ENCODE assay signal across 19 cellular contexts in the genomic region with DNA sequence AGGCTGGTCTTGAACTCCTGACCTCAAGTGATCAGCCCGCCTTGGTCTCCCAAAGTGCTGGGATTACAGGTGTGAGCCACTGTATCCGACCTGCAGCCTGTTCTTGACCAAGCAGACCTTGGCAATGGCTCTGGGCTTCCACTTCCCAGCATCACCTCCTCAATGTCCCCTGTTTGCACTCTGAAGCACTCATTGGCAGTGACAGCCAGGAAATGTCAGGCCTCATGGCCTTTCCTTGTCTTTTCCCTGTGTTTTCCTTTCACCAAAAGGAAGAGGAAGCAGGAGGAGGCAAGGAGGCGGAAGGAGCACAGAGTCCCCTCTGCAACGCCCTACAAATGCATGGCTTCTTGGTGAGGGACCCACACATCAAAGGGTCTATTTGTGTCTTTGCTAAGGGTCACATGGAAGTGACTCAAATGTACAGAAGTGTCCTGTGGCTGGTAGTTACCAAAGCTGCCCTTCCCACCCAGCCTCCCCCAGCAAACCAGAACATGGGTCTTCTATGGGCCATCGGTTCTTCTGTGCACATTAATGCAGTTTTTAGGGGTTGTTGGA.
DNase-seq lines count a peak whose midpoint lies in the region; ATAC-seq and TF ChIP-seq lines count a peak whose summit lies in the region.
"Had no signal": no experiment of that assay in that cellular context is flagged by ENCODE, and none has a peak within 500 bp of the region (broad histone marks: within the 10 kb centered on the region; RNA-seq: fewer than 3 reads in every experiment).

No MANE protein-coding gene starts in this region.

- H3K36me3 ChIP-seq in CD8-positive, alpha-beta memory T cell (ENCODE audit: insufficient read depth, low read length) = no peaks in the 10 kb centered on the region
- H3K36me3 ChIP-seq in psoas muscle (ENCODE audit: insufficient read depth in 1 of 2, low read depth in 1 of 2) = no peaks in the 10 kb centered on the region
- no peaks in the 10 kb centered on the region for H3K36me3 ChIP-seq in aorta (ENCODE audit: control insufficient read depth in 1 of 2, insufficient read depth in 2 of 2, low read length in 1 of 2)
- H3K36me3 ChIP-seq: Peyer's patch had no signal

- H3K4me3 Mint-ChIP-seq in activated CD4-positive, alpha-beta T cell treated with anti-CD3 and anti-CD28 coated beads, Interleukin-2, amount 10 ng/mL, durations not matched to agents 7 days and 5 days = no peak overlapping the region
- no peak overlapping the region for H3K4me3 Mint-ChIP-seq in CD8-positive, alpha-beta memory T cell
- no peak overlapping the region for H3K4me3 Mint-ChIP-seq in stimulated activated naive CD8-positive, alpha-beta T cell treated with anti-CD3 and anti-CD28 coated beads, Interleukin-15, amount 100 ng/mL, for 72 hours
- H3K4me3 Mint-ChIP-seq: IgD-negative memory B cell had no signal

- intact Hi-C loops in psoas muscle (cut with DNase I) (loop anchor here in 1 of 2 donors (5.0 kb wide), 1 partner anchor 134 kb away; no protein-coding TSS in a partner anchor), aorta (cut with DNase I) (loop anchor here (5.0 to 10.0 kb wide), 2 partner anchors 112 to 134 kb away; no protein-coding TSS in a partner anchor)

- no peak for DNase-seq in activated CD4-positive, alpha-beta T cell treated with anti-CD3 and anti-CD28 coated beads, Interleukin-2, amount 10 ng/mL, durations not matched to agents 7 days and 5 days
- DNase-seq in activated CD4-positive, alpha-beta T cell treated with anti-CD3 and anti-CD28 coated beads for 48 hours = no peak
- no peak for DNase-seq in CD8-positive, alpha-beta memory T cell
- DNase-seq in psoas muscle (no peak), putamen (ENCODE audit: low spot score) (no peak), aorta (no peak)
- no peak for DNase-seq in stimulated activated naive CD8-positive, alpha-beta T cell treated with anti-CD3 and anti-CD28 coated beads, Interleukin-15, amount 100 ng/mL, for 72 hours
- DNase-seq: COR-L47, DMS153, H7, MV-4-11, NCI-H1417 treated with DMSO at 0.1 percent for 48 hours, NCI-H2081, NCI-H510A treated with DMSO at 0.1 percent for 48 hours, Peyer's patch, SHP77 had no signal

- no peaks in the 10 kb centered on the region for H3K27me3 Mint-ChIP-seq in activated CD4-positive, alpha-beta T cell treated with anti-CD3 and anti-CD28 coated beads, Interleukin-2, amount 10 ng/mL, durations not matched to agents 7 days and 5 days
- no peaks in the 10 kb centered on the region for H3K27me3 Mint-ChIP-seq in CD8-positive, alpha-beta memory T cell
- H3K27me3 Mint-ChIP-seq in stimulated activated naive CD8-positive, alpha-beta T cell treated with anti-CD3 and anti-CD28 coated beads, Interleukin-15, amount 100 ng/mL, for 72 hours = no peaks in the 10 kb centered on the region
- H3K27me3 Mint-ChIP-seq: IgD-negative memory B cell had no signal

- no peaks in the 10 kb centered on the region for H3K27me3 ChIP-seq in CD8-positive, alpha-beta memory T cell (ENCODE audit: insufficient read depth, low read length, poor library complexity, severe bottlenecking)
- H3K27me3 ChIP-seq in psoas muscle (ENCODE audit: insufficient read depth in 3 of 3, low read length in 2 of 3) (no peaks in the 10 kb centered on the region), aorta (ENCODE audit: control insufficient read depth in 1 of 2, insufficient read depth in 2 of 2, low read length in 1 of 2) (no peaks in the 10 kb centered on the region)
- H3K27me3 ChIP-seq: Peyer's patch had no signal

- no peaks in the 10 kb centered on the region for H3K9me3 ChIP-seq in CD8-positive, alpha-beta memory T cell (ENCODE audit: low read length)
- H3K9me3 ChIP-seq in psoas muscle (no peaks in the 10 kb centered on the region), aorta (ENCODE audit: control insufficient read depth, low read length) (peaks cover 4% of the 10 kb centered on the region)

- H3K4me1 ChIP-seq in CD8-positive, alpha-beta memory T cell (ENCODE audit: insufficient read depth, low read length) = peaks cover 32% of the 10 kb centered on the region
- H3K4me1 ChIP-seq in psoas muscle (peaks cover 10% of the 10 kb centered on the region), aorta (ENCODE audit: control insufficient read depth in 1 of 2, insufficient read depth in 2 of 2, low read length in 2 of 2) (no peaks in the 10 kb centered on the region)

- peak overlapping the region; percentile 72 for H3K27ac Mint-ChIP-seq in activated CD4-positive, alpha-beta T cell treated with anti-CD3 and anti-CD28 coated beads, Interleukin-2, amount 10 ng/mL, durations not matched to agents 7 days and 5 days
- H3K27ac Mint-ChIP-seq in CD8-positive, alpha-beta memory T cell = peak overlapping the region in 5 of 8 donors; percentile 21 to 81 (median 39)
- peak overlapping the region in 1 of 2 donors; percentile 81 for H3K27ac Mint-ChIP-seq in stimulated activated naive CD8-positive, alpha-beta T cell treated with anti-CD3 and anti-CD28 coated beads, Interleukin-15, amount 100 ng/mL, for 72 hours

- H3K27ac ChIP-seq in CD8-positive, alpha-beta memory T cell (ENCODE audit: low read depth, low read length) = no peak overlapping the region
- H3K27ac ChIP-seq in psoas muscle (peak overlapping the region; percentile 36), aorta (ENCODE audit: low read depth in 1 of 2, low read length in 2 of 2) (no peak overlapping the region)
- H3K27ac ChIP-seq: 22Rv1, Peyer's patch had no signal

- POLR2A ChIA-PET in activated CD4-positive, alpha-beta T cell treated with anti-CD3 and anti-CD28 coated beads, Interleukin-2, amount 10 ng/mL, durations not matched to agents 7 days and 5 days (lab: Charles Lee) = no interaction called here
- POLR2A ChIA-PET in CD8-positive, alpha-beta memory T cell (lab: Charles Lee) = no interaction called here

- H3K4me3 ChIP-seq in CD8-positive, alpha-beta memory T cell (ENCODE audit: low read length) = no peak overlapping the region
- H3K4me3 ChIP-seq in psoas muscle (no peak overlapping the region), aorta (ENCODE audit: low read length in 2 of 2) (no peak overlapping the region)
- H3K4me3 ChIP-seq: Peyer's patch had no signal

- ATAC-seq in esophagus mucosa (peak; percentile 28), psoas muscle (no peak), aorta (ENCODE audit: low FRiP score) (no peak)
- no peak for ATAC-seq in stimulated activated naive CD8-positive, alpha-beta T cell treated with anti-CD3 and anti-CD28 coated beads, Interleukin-15, amount 100 ng/mL, for 72 hours

- CTCF ChIA-PET in activated CD4-positive, alpha-beta T cell treated with anti-CD3 and anti-CD28 coated beads, Interleukin-2, amount 10 ng/mL, durations not matched to agents 7 days and 5 days (lab: Charles Lee) = interaction anchor here (1.1 to 1.8 kb wide), 3 partner anchors 8 to 134 kb away, joined by 3 to 4 read pairs (median 4); no protein-coding TSS in a partner anchor
- CTCF ChIA-PET in CD8-positive, alpha-beta memory T cell (lab: Charles Lee) = no interaction called here

- peaks cover 9% of the 10 kb centered on the region for H3K36me3 Mint-ChIP-seq in activated CD4-positive, alpha-beta T cell treated with anti-CD3 and anti-CD28 coated beads, Interleukin-2, amount 10 ng/mL, durations not matched to agents 7 days and 5 days (ENCODE audit: low read depth)
- peaks cover 5 to 9% (median 6%) of the 10 kb centered on the region in 3 donors for H3K36me3 Mint-ChIP-seq in CD8-positive, alpha-beta memory T cell

- TF ChIP-seq CTCF in psoas muscle (IDR thresholded peaks at IDR 0.05) = no peak

- peaks cover 41% of the 10 kb centered on the region for H3K4me1 Mint-ChIP-seq in activated CD4-positive, alpha-beta T cell treated with anti-CD3 and anti-CD28 coated beads, Interleukin-2, amount 10 ng/mL, durations not matched to agents 7 days and 5 days
- peaks cover 25 to 33% (median 29%) of the 10 kb centered on the region in 3 donors for H3K4me1 Mint-ChIP-seq in CD8-positive, alpha-beta memory T cell
- peaks cover 41% of the 10 kb centered on the region for H3K4me1 Mint-ChIP-seq in stimulated activated naive CD8-positive, alpha-beta T cell treated with anti-CD3 and anti-CD28 coated beads, Interleukin-15, amount 100 ng/mL, for 72 hours

- H3K9me3 Mint-ChIP-seq in activated CD4-positive, alpha-beta T cell treated with anti-CD3 and anti-CD28 coated beads, Interleukin-2, amount 10 ng/mL, durations not matched to agents 7 days and 5 days = peaks cover 8% of the 10 kb centered on the region
- H3K9me3 Mint-ChIP-seq in CD8-positive, alpha-beta memory T cell = peaks cover 2 to 5% (median 3%) of the 10 kb centered on the region in 5 donors
- H3K9me3 Mint-ChIP-seq in stimulated activated naive CD8-positive, alpha-beta T cell treated with anti-CD3 and anti-CD28 coated beads, Interleukin-15, amount 100 ng/mL, for 72 hours = peaks cover 5 to 9% of the 10 kb centered on the region in 2 donors
- H3K9me3 Mint-ChIP-seq: IgD-negative memory B cell had no signal

- 85 to 87% (median 86%) methylated on average over 5 of the region's 5 CpGs for WGBS in psoas muscle, 3 donors
- 94 to 96% methylated on average over 5 of the region's 5 CpGs for WGBS in aorta, 2 donors
